8 cellular contexts compared by ENCODE assay signal in genomic region chr5:115842952-115843351, GRCh38. TPM values are rescaled to one million over a fixed set of nuclear protein-coding genes. Genes with fewer than 3 reads are reported as not detected.
DNase-seq lines count a peak whose midpoint lies in the region; TF ChIP-seq lines count a peak whose summit lies in the region.

No MANE protein-coding gene starts in this region.

- no peaks in the 10 kb centered on the region for H3K9me3 ChIP-seq in HUES64 (ENCODE audit: insufficient read depth, low read depth, low read length)
- no peaks in the 10 kb centered on the region for H3K9me3 ChIP-seq in muscle layer of colon (ENCODE audit: low read length)

- POLR2A ChIA-PET in MCF 10A (lab: Yijun Ruan, JAX) = interaction anchor here (0.7 to 4.2 kb wide), 23 partner anchors 10 to 921 kb away, joined by 3 to 26 read pairs (median 4); partner anchors contain the start of genes FEM1C, PGGT1B and TMED7

- peak overlapping the region; percentile 77 for H3K4me3 ChIP-seq in AG10803 (ENCODE audit: low read length)
- peak overlapping the region; percentile 88 for H3K4me3 ChIP-seq in HUES64 (ENCODE audit: low read length)
- H3K4me3 ChIP-seq in muscle layer of colon (ENCODE audit: low read depth in 1 of 2, low read length in 2 of 2) = peak overlapping the region; percentile 78 to 94

- H3K9ac ChIP-seq in HUES64 (ENCODE audit: low read depth, low read length) (0 out of 2 replicates have a peak overlapping the region, but pooled peaks have one; percentile 91), muscle layer of colon (ENCODE audit: low read length) (peak overlapping the region; percentile 87)

- H3K27me3 ChIP-seq in HUES64 (ENCODE audit: insufficient read depth, low read length) = peaks cover 14% of the 10 kb centered on the region
- no peaks in the 10 kb centered on the region for H3K27me3 ChIP-seq in muscle layer of colon (ENCODE audit: control insufficient read depth in 1 of 2, insufficient read depth in 2 of 2, low read length in 2 of 2)

- H3K9me3 Mint-ChIP-seq in MCF 10A (ENCODE audit: unreplicated experiment) = no peaks in the 10 kb centered on the region

- DNase-seq in AG10803 (ENCODE audit: low read depth) = no peak
- DNase-seq in MCF 10A (ENCODE audit: unreplicated experiment) = peak; percentile 33
- DNase-seq in NCI-H2196 treated with DMSO at 0.1 percent for 48 hours (lab: John Stamatoyannopoulos, UW; ENCODE audit: unreplicated experiment) = no peak
- DNase-seq in glomerular visceral epithelial cell (ENCODE audit: extremely low spot score) = no peak
- no peak for DNase-seq in globus pallidus (ENCODE audit: low spot score)
- no peak for DNase-seq in stimulated activated CD4-positive, alpha-beta T cell treated with anti-CD3 and anti-CD28 coated beads, Interleukin-12 subunit alpha, Interleukin-12 subunit beta, amount 100 ng/mL, for 4 hours

- peaks cover 18% of the 10 kb centered on the region for H3K36me3 Mint-ChIP-seq in MCF 10A (ENCODE audit: insufficient read depth, unreplicated experiment)

- BruUV-seq in MCF 10A (replicated peaks; lab: Mats Ljungman, UMichigan) = TSS peak; percentile 48

- H3K4me1 ChIP-seq in HUES64 (ENCODE audit: insufficient read depth, low read length) = peaks cover 13% of the 10 kb centered on the region
- H3K4me1 ChIP-seq in muscle layer of colon (ENCODE audit: insufficient read depth, low read length) = peaks cover 48% of the 10 kb centered on the region

- WGBS in HUES64 = 48% methylated on average over 3 of the region's 3 CpGs

- TF ChIP-seq CTCF in AG10803 (conservative IDR thresholded peaks at IDR 0.05; ENCODE audit: low read length) (no peak), MCF 10A (IDR thresholded peaks at IDR 0.05; ENCODE audit: unreplicated experiment) (no peak)

- H3K27ac ChIP-seq in HUES64 (ENCODE audit: low read depth, low read length) (no peak overlapping the region), muscle layer of colon (ENCODE audit: low read depth, low read length) (peak overlapping the region; percentile 79)

- intact Hi-C loops in MCF 10A (cut with micrococcal nuclease) = loop anchor here (1.0 kb wide), 1 partner anchor 221 kb away; no protein-coding TSS in a partner anchor

- H3K27me3 Mint-ChIP-seq in MCF 10A (ENCODE audit: insufficient read depth, unreplicated experiment) = no peaks in the 10 kb centered on the region

- H3K27ac Mint-ChIP-seq in MCF 10A (ENCODE audit: low read depth, unreplicated experiment) = peak overlapping the region; percentile 97

- H3K4me1 Mint-ChIP-seq in MCF 10A (ENCODE audit: insufficient read depth, unreplicated experiment) = peaks cover 30% of the 10 kb centered on the region

- CTCF ChIA-PET in MCF 10A (lab: Yijun Ruan, JAX) = interaction anchor here (0.7 to 1.3 kb wide), 5 partner anchors 11 to 423 kb away, joined by 3 to 5 read pairs (median 4); partner anchors contain the start of gene COMMD10

- H3K4me3 Mint-ChIP-seq in MCF 10A (ENCODE audit: unreplicated experiment) = peak overlapping the region; percentile 77

- H3K36me3 ChIP-seq in HUES64 (ENCODE audit: insufficient read depth, low read length) (peaks cover 5% of the 10 kb centered on the region; the same call in 1 of the 2 replicates), muscle layer of colon (ENCODE audit: insufficient read depth, low read length) (no peaks in the 10 kb centered on the region)

RNA-seq across cellular contexts. Expression of gene AP3S1, which starts 1.2 kb away (rescaled TPM):
- 60.7 TPM for polyA plus RNA-seq in HUES64 (2013, experiment 1 of 2)
- 72.5 TPM for polyA plus RNA-seq in HUES64 (2013, experiment 2 of 2)
- total RNA-seq in MCF 10A (2022) = 94.6 and 102 TPM in 2 replicates

RNA-seq across cellular contexts. Expression of gene ATG12, which starts 1.6 kb away (rescaled TPM):
- 48.3 TPM for polyA plus RNA-seq in HUES64 (2013, experiment 1 of 2)
- polyA plus RNA-seq in HUES64 (2013, experiment 2 of 2) = 57.8 TPM
- 42.6 and 46.3 TPM in 2 replicates for total RNA-seq in MCF 10A (2022)

RNA-seq across cellular contexts. Expression of gene CDO1, which starts 26.5 kb away (rescaled TPM):
- 15.7 TPM for polyA plus RNA-seq in HUES64 (2013, experiment 1 of 2)
- 16.7 TPM for polyA plus RNA-seq in HUES64 (2013, experiment 2 of 2)
- 0.42 and 0.44 TPM in 2 replicates for total RNA-seq in MCF 10A (2022)
